In the genomic region with DNA sequence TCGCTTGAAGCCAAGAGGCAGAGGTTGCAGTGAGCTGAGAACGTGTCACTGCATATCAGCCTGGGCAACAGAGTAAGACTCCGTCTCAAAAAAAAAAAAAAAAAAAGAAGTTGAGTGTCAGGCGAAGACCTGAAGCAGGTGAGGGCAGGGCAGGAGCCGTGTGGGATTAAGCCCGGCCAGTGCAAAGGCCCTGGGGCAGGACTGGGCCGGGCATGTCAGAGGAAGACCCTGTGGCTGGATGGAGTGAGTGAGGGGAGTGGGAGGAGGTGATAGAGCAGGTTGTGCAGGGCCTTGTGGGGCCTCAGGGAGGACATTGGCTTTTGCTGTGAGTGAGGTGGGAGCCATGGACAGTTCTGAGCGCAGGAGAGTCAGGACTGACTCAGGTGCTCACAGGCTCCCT, we compare ENCODE assay signal across 26 cellular contexts.
"Had no signal": no experiment of that assay in that cellular context is flagged by ENCODE, and none has a peak within 500 bp of the region (broad histone marks: within the 10 kb centered on the region; RNA-seq: fewer than 3 reads in every experiment).

No MANE protein-coding gene starts in this region.

- H3K9me3 ChIP-seq: esophagus muscularis mucosa, heart left ventricle, lower lobe of right lung, sigmoid colon, thoracic aorta, vagina had no signal

- H3K27ac Mint-ChIP-seq: activated B cell treated with CpG ODN at 0.5 μM for 24 hours; activated CD8-positive, alpha-beta memory T cell treated with anti-CD3 and anti-CD28 coated beads, Interleukin-2, amount 10 ng/mL, durations not matched to agents 7 days and 5 days; activated CD8-positive, alpha-beta T cell treated with anti-CD3 and anti-CD28 coated beads for 36 hours; activated T-helper 2 cell treated with anti-CD3 and anti-CD28 coated beads, Interferon-gamma antibody, Interleukin-2, Interleukin-4, amounts not matched to agents 10 μg/mL and 5 μg/mL and 100 μg/mL, durations not matched to agents 14 hours and 24 hours and 36 hours; neural progenitor cell; progenitor cell of endocrine pancreas; stimulated activated memory B cell treated with anti-CD40 and anti-IgM and Interleukin-4, amounts not matched to agents 10 μg/mL and 1 μg/mL and 100 μg/mL, for 72 hours; type B pancreatic cell had no signal

- H3K27me3 ChIP-seq: brain microvascular endothelial cell, esophagus muscularis mucosa, heart left ventricle, neural progenitor cell, sigmoid colon, vagina had no signal

- H3K36me3 ChIP-seq: neural progenitor cell had no signal

- H3K27ac ChIP-seq: brain microvascular endothelial cell, esophagus muscularis mucosa, heart left ventricle, lower lobe of right lung, neural progenitor cell, sigmoid colon, thoracic aorta, vagina had no signal

- H3K27me3 Mint-ChIP-seq: activated B cell treated with CpG ODN at 0.5 μM for 24 hours; activated CD8-positive, alpha-beta memory T cell treated with anti-CD3 and anti-CD28 coated beads, Interleukin-2, amount 10 ng/mL, durations not matched to agents 7 days and 5 days; activated CD8-positive, alpha-beta T cell treated with anti-CD3 and anti-CD28 coated beads for 36 hours; naive thymus-derived CD4-positive, alpha-beta T cell; progenitor cell of endocrine pancreas; stimulated activated memory B cell treated with anti-CD40 and anti-IgM and Interleukin-4, amounts not matched to agents 10 μg/mL and 1 μg/mL and 100 μg/mL, for 72 hours; type B pancreatic cell had no signal

- DNase-seq: activated B cell treated with CpG ODN at 0.5 μM for 24 hours; activated CD4-positive, alpha-beta T cell treated with anti-CD3 and anti-CD28 coated beads for 48 hours; activated CD8-positive, alpha-beta memory T cell treated with anti-CD3 and anti-CD28 coated beads, Interleukin-2, amount 10 ng/mL, durations not matched to agents 7 days and 5 days; activated CD8-positive, alpha-beta T cell treated with anti-CD3 and anti-CD28 coated beads for 36 hours; activated naive CD4-positive, alpha-beta T cell; activated T-cell treated with anti-CD3 and anti-CD28 coated beads for 4 hours; aorta; brain microvascular endothelial cell; caudate nucleus; dermis blood vessel endothelial cell; effector CD8-positive, alpha-beta T cell; heart left ventricle; lower lobe of right lung; naive thymus-derived CD4-positive, alpha-beta T cell; retina; sigmoid colon; stimulated activated CD4-positive, alpha-beta T cell treated with anti-CD3 and anti-CD28 coated beads, Interleukin-15, amount 100 ng/mL, for 24 hours had no signal

- H3K9ac ChIP-seq: neural progenitor cell had no signal

- H3K4me3 ChIP-seq: esophagus muscularis mucosa, heart left ventricle, lower lobe of right lung, neural progenitor cell, sigmoid colon, smooth muscle cell, thoracic aorta, vagina had no signal

- H3K4me1 Mint-ChIP-seq: neural progenitor cell had no signal

- ATAC-seq: activated CD8-positive, alpha-beta memory T cell treated with anti-CD3 and anti-CD28 coated beads, Interleukin-2, amount 10 ng/mL, durations not matched to agents 7 days and 5 days; activated CD8-positive, alpha-beta T cell treated with anti-CD3 and anti-CD28 coated beads for 36 hours; heart left ventricle; naive thymus-derived CD4-positive, alpha-beta T cell; stimulated activated memory B cell treated with anti-CD40 and anti-IgM and Interleukin-4, amounts not matched to agents 10 μg/mL and 1 μg/mL and 100 μg/mL, for 72 hours had no signal

- H3K4me3 Mint-ChIP-seq: activated B cell treated with CpG ODN at 0.5 μM for 24 hours; activated CD8-positive, alpha-beta memory T cell treated with anti-CD3 and anti-CD28 coated beads, Interleukin-2, amount 10 ng/mL, durations not matched to agents 7 days and 5 days; activated CD8-positive, alpha-beta T cell treated with anti-CD3 and anti-CD28 coated beads for 36 hours; naive thymus-derived CD4-positive, alpha-beta T cell; neural progenitor cell; stimulated activated memory B cell treated with anti-CD40 and anti-IgM and Interleukin-4, amounts not matched to agents 10 μg/mL and 1 μg/mL and 100 μg/mL, for 72 hours; type B pancreatic cell had no signal

- H3K4me1 ChIP-seq: neural progenitor cell, sigmoid colon, vagina had no signal

- H3K9me3 Mint-ChIP-seq: activated B cell treated with CpG ODN at 0.5 μM for 24 hours; activated CD8-positive, alpha-beta T cell treated with anti-CD3 and anti-CD28 coated beads for 36 hours; activated T-helper 2 cell treated with anti-CD3 and anti-CD28 coated beads, Interferon-gamma antibody, Interleukin-2, Interleukin-4, amounts not matched to agents 10 μg/mL and 5 μg/mL and 100 μg/mL, durations not matched to agents 14 hours and 24 hours and 36 hours; naive thymus-derived CD4-positive, alpha-beta T cell; neural progenitor cell; stimulated activated memory B cell treated with anti-CD40 and anti-IgM and Interleukin-4, amounts not matched to agents 10 μg/mL and 1 μg/mL and 100 μg/mL, for 72 hours; type B pancreatic cell had no signal
